Comparison of ENCODE assay signal across 8 cellular contexts in the genomic region with DNA sequence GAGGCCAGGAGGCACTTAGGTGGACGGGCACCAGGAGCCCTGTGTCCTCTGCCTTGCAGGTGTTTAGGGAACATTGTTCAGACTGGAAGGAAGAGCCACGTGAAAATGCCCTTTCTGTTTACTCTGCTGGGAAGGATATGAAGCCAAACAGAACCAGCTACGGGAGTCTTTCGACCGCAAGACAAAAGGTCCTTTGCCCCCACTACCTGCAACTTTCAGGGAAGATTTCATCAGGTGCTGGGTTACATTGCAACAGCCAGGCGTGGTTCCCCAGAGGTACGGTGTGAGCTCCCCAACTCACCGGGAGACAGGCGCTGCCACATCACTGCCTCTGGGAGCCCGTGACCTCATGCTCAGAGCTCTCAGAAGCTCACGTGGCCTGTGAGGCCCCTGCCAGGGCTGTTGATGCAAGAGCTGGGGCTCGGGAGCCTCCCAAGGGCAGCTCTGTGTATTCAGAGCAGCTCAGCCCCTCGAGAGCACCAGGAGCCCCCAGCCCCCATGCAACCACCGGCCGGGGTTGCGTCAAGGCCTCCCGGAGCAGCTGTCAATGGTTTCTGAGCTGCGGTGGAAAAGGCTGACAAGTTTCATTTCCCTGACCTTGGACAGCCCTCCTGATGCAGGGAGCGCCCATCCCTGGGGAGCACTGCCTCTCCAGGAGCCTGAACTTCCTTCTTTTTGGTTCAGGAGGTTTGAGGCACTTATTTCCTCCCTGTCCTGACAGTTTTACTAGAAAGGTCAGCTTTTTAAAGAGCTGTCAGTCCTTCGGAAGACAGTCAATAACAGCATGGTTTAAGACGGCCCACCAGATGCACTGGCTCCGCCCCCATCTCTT. TPM values are rescaled to one million over a fixed set of nuclear protein-coding genes. Genes with fewer than 3 reads are reported as not detected.
DNase-seq lines count a peak whose midpoint lies in the region; ATAC-seq, FAIRE-seq and TF ChIP-seq lines count a peak whose summit lies in the region.

No MANE protein-coding gene starts in this region.

- FAIRE-seq in RCC 7860 (lab: Jason Lieb, UNC) = no peak

- peak overlapping the region; percentile 76 for H3K4me3 Mint-ChIP-seq in natural killer cell treated with Interleukin-12 subunit alpha and Interleukin-12 subunit beta and Interleukin-15 and Interleukin-18, amount 100 ng/mL, for 72 hours
- H3K4me3 Mint-ChIP-seq in natural killer cell = no peak overlapping the region

- peaks cover 48% of the 10 kb centered on the region for H3K4me1 ChIP-seq in OCI-LY3 (ENCODE audit: low read length)

- H2AFZ ChIP-seq in OCI-LY3 (ENCODE audit: low read depth, low read length) = peak overlapping the region; percentile 49; the same call in 1 of the 2 replicates

- H3K36me3 ChIP-seq in OCI-LY3 (replicated peaks; ENCODE audit: low read depth, low read length) = no peaks in the 10 kb centered on the region

- no peak for ATAC-seq in natural killer cell treated with Interleukin-12 subunit alpha and Interleukin-12 subunit beta and Interleukin-15 and Interleukin-18, amount 100 ng/mL, for 72 hours
- ATAC-seq in natural killer cell = no peak

- peaks cover 26 to 36% of the 10 kb centered on the region in 2 donors for H3K4me1 Mint-ChIP-seq in natural killer cell treated with Interleukin-12 subunit alpha and Interleukin-12 subunit beta and Interleukin-15 and Interleukin-18, amount 100 ng/mL, for 72 hours (ENCODE audit: low read depth in 2 of 2)
- peaks cover 31 to 38% of the 10 kb centered on the region in 2 donors for H3K4me1 Mint-ChIP-seq in natural killer cell

- peak overlapping the region; percentile 67 for H3K4me3 ChIP-seq in OCI-LY3 (ENCODE audit: low read length)

- peak overlapping the region; percentile 75 for H3K27ac ChIP-seq in OCI-LY3 (ENCODE audit: low read length)

- H4K20me1 ChIP-seq in OCI-LY3 (ENCODE audit: insufficient read depth, low read length) = no peaks in the 10 kb centered on the region

- no peaks in the 10 kb centered on the region for H3K36me3 Mint-ChIP-seq in natural killer cell treated with Interleukin-12 subunit alpha and Interleukin-12 subunit beta and Interleukin-15 and Interleukin-18, amount 100 ng/mL, for 72 hours
- no peaks in the 10 kb centered on the region for H3K36me3 Mint-ChIP-seq in natural killer cell

- intact Hi-C loops in natural killer cell (cut with micrococcal nuclease) = loop anchor here (5.0 kb wide), 1 partner anchor 251 kb away; no protein-coding TSS in a partner anchor

- no peaks in the 10 kb centered on the region for H3K9me3 Mint-ChIP-seq in natural killer cell treated with Interleukin-12 subunit alpha and Interleukin-12 subunit beta and Interleukin-15 and Interleukin-18, amount 100 ng/mL, for 72 hours
- no peaks in the 10 kb centered on the region for H3K9me3 Mint-ChIP-seq in natural killer cell

- H3K9me3 ChIP-seq in OCI-LY3 (ENCODE audit: insufficient read depth, low read length) = no peaks in the 10 kb centered on the region

- DNase-seq in natural killer cell treated with Interleukin-12 subunit alpha and Interleukin-12 subunit beta and Interleukin-15 and Interleukin-18, amount 100 ng/mL, for 72 hours (ENCODE audit: low spot score) = peak; percentile 51
- no peak for DNase-seq in natural killer cell
- DNase-seq in activated naive CD8-positive, alpha-beta T cell treated with anti-CD3 and anti-CD28 coated beads, Interleukin-2, amount 50 U/mL, for 16 hours (ENCODE audit: low read depth, low spot score) = peak; percentile 48
- DNase-seq in islet precursor cell = peak; percentile 87
- DNase-seq in stimulated activated CD4-positive, alpha-beta T cell treated with anti-CD3 and anti-CD28 coated beads, Interleukin-4, amount 100 ng/mL, for 24 hours = peak; percentile 63
- no peak for DNase-seq in RCC 7860 (ENCODE audit: low spot score)
- DNase-seq in G401 (ENCODE audit: low spot score) = no peak

- peak overlapping the region; percentile 86 for H3K4me2 ChIP-seq in OCI-LY3 (ENCODE audit: low read length)

- no peak overlapping the region for H3K27ac Mint-ChIP-seq in natural killer cell treated with Interleukin-12 subunit alpha and Interleukin-12 subunit beta and Interleukin-15 and Interleukin-18, amount 100 ng/mL, for 72 hours
- no peak overlapping the region for H3K27ac Mint-ChIP-seq in natural killer cell

- no peaks in the 10 kb centered on the region; the same call in 1 of the 2 replicates for H3K27me3 ChIP-seq in OCI-LY3 (ENCODE audit: low read depth, low read length)

- TF ChIP-seq CTCF in natural killer cell (IDR thresholded peaks at IDR 0.05) = no peak
- TF ChIP-seq CTCF in OCI-LY3 (IDR thresholded peaks at IDR 0.05; ENCODE audit: low read depth, low read length) = no peak

- peak overlapping the region; percentile 71 for H3K9ac ChIP-seq in OCI-LY3 (ENCODE audit: low read length)

- H3K27me3 Mint-ChIP-seq in natural killer cell treated with Interleukin-12 subunit alpha and Interleukin-12 subunit beta and Interleukin-15 and Interleukin-18, amount 100 ng/mL, for 72 hours = peaks cover 5 to 12% of the 10 kb centered on the region in 2 donors
- H3K27me3 Mint-ChIP-seq in natural killer cell (ENCODE audit: low read depth in 2 of 2) = peaks cover 8 to 12% of the 10 kb centered on the region in 2 donors

- no peaks in the 10 kb centered on the region for H3K79me2 ChIP-seq in OCI-LY3 (ENCODE audit: low read length)

- in situ Hi-C loops in G401 (cut with HindIII; ENCODE audit: low sequenced_read_pairs) = loop anchor here (25.0 kb wide), 1 partner anchor 231 kb away; no protein-coding TSS in a partner anchor

RNA-seq across cellular contexts. Expression of a gene that starts 42.1 kb away (rescaled TPM):
- total RNA-seq in natural killer cell treated with Interleukin-12 subunit alpha and Interleukin-12 subunit beta and Interleukin-15 and Interleukin-18, amount 100 ng/mL, for 72 hours = 1 to 10 TPM; 1.1 to 3.2 TPM
- total RNA-seq in natural killer cell = under 1 TPM; 0.49 to 1.00 (median 0.65) TPM
- total RNA-seq in G401 (2014; rRNA removed; shearing (Covaris generic)) = 9.6 and 21.7 TPM in 2 replicates

RNA-seq across cellular contexts. Expression of a gene that starts 42.8 kb away (rescaled TPM):
- total RNA-seq in natural killer cell treated with Interleukin-12 subunit alpha and Interleukin-12 subunit beta and Interleukin-15 and Interleukin-18, amount 100 ng/mL, for 72 hours = under 1 TPM in 1 of 2 donors, not detected in 1; 0.56 TPM
- total RNA-seq in natural killer cell = 1 to 10 TPM in 2 of 3 donors, under 1 TPM in 1; 0.95 to 2.4 (median 1.5) TPM
- 13.7 and 14.4 TPM in 2 replicates for total RNA-seq in G401 (2014; rRNA removed; shearing (Covaris generic))

Comparison
In these comparisons a context has a peak if more than half of its experiments do, and no peak if none do; other contexts are left out.
1. DNase-seq: peak in natural killer cell treated with Interleukin-12 subunit alpha and Interleukin-12 subunit beta and Interleukin-15 and Interleukin-18, amount 100 ng/mL, for 72 hours (single experiment), activated naive CD8-positive, alpha-beta T cell treated with anti-CD3 and anti-CD28 coated beads, Interleukin-2, amount 50 U/mL, for 16 hours (single experiment), islet precursor cell (single experiment) and stimulated activated CD4-positive, alpha-beta T cell treated with anti-CD3 and anti-CD28 coated beads, Interleukin-4, amount 100 ng/mL, for 24 hours (single experiment); none in natural killer cell (single experiment), RCC 7860 (single experiment) and G401 (single experiment).